ENCODE assay signal across 1 cellular context in the genomic region with DNA sequence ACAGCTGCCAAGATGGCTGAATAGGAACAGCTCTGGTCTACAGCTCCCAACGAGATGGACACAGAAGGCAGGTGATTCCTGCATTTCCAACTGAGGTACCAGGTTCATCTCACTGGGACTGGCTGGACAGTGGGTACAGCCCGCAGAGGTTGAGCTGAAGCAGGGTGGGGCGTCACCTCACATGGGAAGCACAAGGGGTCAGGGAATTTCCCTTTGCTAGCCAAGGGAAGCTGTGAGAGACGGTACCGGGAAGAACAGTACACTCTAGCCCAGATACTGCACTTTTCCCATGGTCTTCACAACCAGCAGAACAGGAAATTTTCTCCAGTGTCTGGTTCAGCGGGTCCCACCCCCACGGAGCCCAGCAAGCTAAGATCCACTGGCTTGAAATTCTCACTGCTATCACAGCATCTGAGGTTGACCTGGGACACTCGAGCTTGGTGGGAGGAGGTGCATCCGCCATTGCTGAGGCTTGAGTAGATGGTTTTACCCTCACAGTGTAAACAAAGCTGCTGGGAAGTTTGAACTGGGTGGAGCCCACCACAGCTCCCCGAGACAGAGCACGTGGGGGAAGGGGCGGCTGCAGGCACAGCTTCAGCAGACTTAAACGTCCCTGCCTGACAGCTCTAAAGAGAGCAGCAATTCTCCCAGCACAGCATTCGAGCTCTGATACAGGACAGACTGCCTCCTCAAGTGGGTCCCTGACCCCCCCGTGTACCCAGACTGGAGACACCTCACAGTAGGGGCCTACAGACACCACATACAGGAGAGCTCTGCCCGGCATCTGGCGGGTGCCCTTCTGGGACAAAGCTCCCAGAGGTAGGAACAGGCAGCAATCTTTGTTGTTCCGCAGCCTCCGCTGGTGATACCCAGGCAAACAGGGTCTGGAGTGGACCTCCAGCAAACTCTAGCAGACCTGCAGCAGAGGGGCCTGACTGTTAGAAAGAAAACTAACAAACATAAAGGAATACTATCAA.
A peak's percentile ranks its signal among the peaks of the same experiment; 100 is the strongest.
TF ChIP-seq lines count a peak whose summit lies in the region.
"Not testable (repeated sequence)": the region's sequence is repeated elsewhere in the genome, so short reads cannot be mapped to it uniquely, and the experiment has no call there.

No MANE protein-coding gene starts in this region.

TF ChIP-seq in K562, 482 proteins besides CTCF, POLR2A, EP300 and RAD21 (continued from another document):
- TF ChIP-seq, protein P1, sequence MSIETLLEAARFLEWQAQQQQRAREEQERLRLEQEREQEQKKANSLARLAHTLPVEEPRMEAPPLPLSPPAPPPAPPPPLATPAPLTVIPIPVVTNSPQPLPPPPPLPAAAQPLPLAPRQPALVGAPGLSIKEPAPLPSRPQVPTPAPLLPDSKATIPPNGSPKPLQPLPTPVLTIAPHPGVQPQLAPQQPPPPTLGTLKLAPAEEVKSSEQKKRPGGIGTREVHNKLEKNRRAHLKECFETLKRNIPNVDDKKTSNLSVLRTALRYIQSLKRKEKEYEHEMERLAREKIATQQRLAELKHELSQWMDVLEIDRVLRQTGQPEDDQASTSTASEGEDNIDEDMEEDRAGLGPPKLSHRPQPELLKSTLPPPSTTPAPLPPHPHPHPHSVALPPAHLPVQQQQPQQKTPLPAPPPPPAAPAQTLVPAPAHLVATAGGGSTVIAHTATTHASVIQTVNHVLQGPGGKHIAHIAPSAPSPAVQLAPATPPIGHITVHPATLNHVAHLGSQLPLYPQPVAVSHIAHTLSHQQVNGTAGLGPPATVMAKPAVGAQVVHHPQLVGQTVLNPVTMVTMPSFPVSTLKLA (conservative IDR thresholded peaks at IDR 0.05): peak; percentile 77 to 90
- peak; percentile 59 to 80; a peak in 3 of 4 replicates for TF ChIP-seq FOXA3 (CRISPR knock-in tag; conservative IDR thresholded peaks at IDR 0.05 in 1 of 2, IDR thresholded peaks at IDR 0.05 in 1 of 2)
- not testable (repeated sequence) for TF ChIP-seq NR2C2 (CRISPR knock-in tag; IDR thresholded peaks at IDR 0.05); NR2C1 (IDR thresholded peaks at IDR 0.05)
- TF ChIP-seq NR2C2 (tag; IDR thresholded peaks at IDR 0.05): 0 out of 2 replicates have a peak, but pooled peaks have one; percentile 31
- 0 out of 2 replicates have a peak, but pooled peaks have one; percentile 1 for TF ChIP-seq TFE3 (CRISPR knock-in tag; IDR thresholded peaks at IDR 0.05)
- peak; percentile 86 to 90 for TF ChIP-seq FOXK2 (conservative IDR thresholded peaks at IDR 0.05 in 1 of 2, IDR thresholded peaks at IDR 0.05 in 1 of 2; ENCODE audit: low read depth in 2 of 2)
- peak; percentile 70 for TF ChIP-seq GATA2 (CRISPR knock-in tag; IDR thresholded peaks at IDR 0.05)
- 0 out of 2 replicates have a peak, but pooled peaks have one; percentile 11 for TF ChIP-seq JUND (IDR thresholded peaks at IDR 0.05; ENCODE audit: borderline replicate concordance, low read depth, low read length)
- peak; percentile 39; the same call in 1 of the 3 replicates for TF ChIP-seq JUND (tag; IDR thresholded peaks at IDR 0.05; ENCODE audit: borderline replicate concordance, low read depth, low read length)
- peak; percentile 21 for TF ChIP-seq NEUROD1 (IDR thresholded peaks at IDR 0.05; ENCODE audit: borderline replicate concordance, low read depth, low read length, partially characterized antibody)
- 0 out of 2 replicates have a peak, but pooled peaks have one; percentile 32 for TF ChIP-seq NR2C1 (tag; IDR thresholded peaks at IDR 0.05)
- TF ChIP-seq PRDM10 (IDR thresholded peaks at IDR 0.05; ENCODE audit: partially characterized antibody): peak; percentile 87
- TF ChIP-seq NRF1 (conservative IDR thresholded peaks at IDR 0.05 in 1 of 2, IDR thresholded peaks at IDR 0.05 in 1 of 2): 0 out of 4 replicates have a peak, but pooled peaks of 1 of the 2 experiments have one; percentile 10
- TF ChIP-seq L3MBTL2 (IDR thresholded peaks at IDR 0.05): peak; percentile 72
